Comparison of ENCODE assay signal across 15 cellular contexts in the genomic region with DNA sequence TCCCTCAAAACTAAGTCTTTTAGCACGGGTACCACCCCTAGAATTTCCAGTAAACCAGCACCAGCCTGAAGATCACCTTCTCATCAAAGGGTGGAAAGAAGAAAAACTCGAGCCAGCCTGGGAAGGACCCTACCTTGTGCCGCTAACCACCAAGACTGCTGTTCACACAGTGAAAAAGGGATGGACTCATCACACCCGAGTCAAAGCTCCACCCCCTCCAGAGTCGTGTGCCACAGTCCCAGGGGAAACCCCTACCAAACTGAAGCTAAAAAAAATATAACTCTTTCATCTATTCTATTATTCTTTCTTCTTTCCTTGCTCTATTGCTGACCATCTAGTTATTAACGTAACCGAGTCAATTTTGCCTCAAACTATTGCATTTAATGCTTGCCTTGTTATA. TPM values are rescaled to one million over a fixed set of nuclear protein-coding genes. Genes with fewer than 3 reads are reported as not detected.
"Had no signal": no experiment of that assay in that cellular context is flagged by ENCODE, and none has a peak within 500 bp of the region (broad histone marks: within the 10 kb centered on the region; RNA-seq: fewer than 3 reads in every experiment).

No MANE protein-coding gene starts in this region.

RNA-seq across cellular contexts. Expression of gene PDPN, which starts 13.2 kb away (rescaled TPM):
- total RNA-seq: mononuclear cell, natural killer cell, osteocyte had no signal

RNA-seq across cellular contexts. Expression of gene LRRC38, which starts 56.6 kb away (rescaled TPM):
- total RNA-seq: kidney, left colon, left lung, liver, lower lobe of right lung, mammary epithelial cell, mesothelial cell of epicardium, mononuclear cell, natural killer cell, occipital lobe, osteocyte, posterior vena cava, sigmoid colon, ureter, uterus had no signal
